Comparison of ENCODE assay signal across 9 cellular contexts in the genomic region with DNA sequence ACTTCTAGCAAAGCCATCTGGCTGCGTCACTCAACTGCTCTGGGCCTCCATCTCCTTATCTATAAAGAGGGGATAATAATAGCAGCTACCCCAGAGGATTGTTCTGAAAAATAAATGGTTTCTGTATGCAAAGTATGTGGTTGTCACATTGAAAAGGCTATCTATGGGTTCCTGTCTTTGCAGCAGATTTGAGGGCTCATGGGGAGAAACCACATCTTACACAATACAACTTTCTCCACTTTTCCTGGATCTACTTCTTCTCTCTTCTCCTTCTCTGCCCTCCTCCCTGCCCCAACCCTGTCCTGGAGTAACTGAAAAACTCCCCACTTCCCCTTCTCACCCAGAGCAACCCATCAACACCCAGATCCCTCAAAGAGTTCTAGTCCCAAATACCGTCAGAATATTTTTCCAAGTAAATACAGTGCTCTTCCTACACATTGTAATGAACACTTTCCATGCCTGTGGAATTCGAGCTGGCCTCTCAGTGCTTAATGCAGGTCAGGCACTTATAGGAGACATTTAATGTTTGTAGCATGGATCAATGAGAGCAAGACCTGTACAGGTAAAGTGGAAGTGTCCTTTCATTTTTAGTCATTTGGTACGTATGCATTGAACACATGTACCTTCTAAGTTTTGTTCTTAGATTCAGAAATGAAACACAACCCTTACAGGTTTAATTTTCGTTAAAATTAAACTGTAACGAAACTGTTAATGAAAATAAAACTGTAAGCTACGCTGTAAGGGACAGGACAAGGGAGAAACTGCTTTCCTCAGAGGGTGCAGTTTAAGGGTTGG.
DNase-seq lines count a peak whose midpoint lies in the region; ATAC-seq and TF ChIP-seq lines count a peak whose summit lies in the region.
"Had no signal": no experiment of that assay in that cellular context is flagged by ENCODE, and none has a peak within 500 bp of the region (broad histone marks: within the 10 kb centered on the region; RNA-seq: fewer than 3 reads in every experiment).

No MANE protein-coding gene starts in this region.

- DNase-seq in GM10248 (ENCODE audit: extremely low spot score) (peak; percentile 15), activated B cell treated with CpG ODN at 0.5 μM for 24 hours (no peak), NCI-H2196 (lab: John Stamatoyannopoulos, UW; ENCODE audit: unreplicated experiment) (no peak), G401 (ENCODE audit: low spot score) (no peak), NCI-H524 treated with DMSO at 0.1 percent for 48 hours (lab: John Stamatoyannopoulos, UW) (no peak), osteocyte (ENCODE audit: extremely low spot score, unreplicated experiment) (no peak)

- in situ Hi-C loops in G401 (cut with HindIII; ENCODE audit: low sequenced_read_pairs): no loop called here

- peaks cover 11% of the 10 kb centered on the region for H3K9me3 Mint-ChIP-seq in activated B cell treated with CpG ODN at 0.5 μM for 24 hours
- H3K9me3 Mint-ChIP-seq in osteocyte (ENCODE audit: unreplicated experiment): peaks cover 4% of the 10 kb centered on the region

- intact Hi-C loops in activated B cell treated with CpG ODN at 0.5 μM for 24 hours (cut with micrococcal nuclease): no loop called here

- H3K27ac Mint-ChIP-seq in activated B cell treated with CpG ODN at 0.5 μM for 24 hours (no peak overlapping the region), osteocyte (ENCODE audit: unreplicated experiment) (no peak overlapping the region)
- H3K27ac Mint-ChIP-seq: activated naive CD8-positive, alpha-beta T cell had no signal

- no peaks in the 10 kb centered on the region for H3K36me3 Mint-ChIP-seq in activated B cell treated with CpG ODN at 0.5 μM for 24 hours (ENCODE audit: low read depth)
- H3K36me3 Mint-ChIP-seq in osteocyte (ENCODE audit: unreplicated experiment): peaks cover 32% of the 10 kb centered on the region

- H3K4me3 Mint-ChIP-seq in activated B cell treated with CpG ODN at 0.5 μM for 24 hours: no peak overlapping the region
- no peak overlapping the region for H3K4me3 Mint-ChIP-seq in osteocyte (ENCODE audit: unreplicated experiment)
- H3K4me3 Mint-ChIP-seq: activated naive CD8-positive, alpha-beta T cell had no signal

- CTCF ChIA-PET in GM10248 (lab: Yijun Ruan, JAX): no interaction called here
- CTCF ChIA-PET in activated B cell treated with CpG ODN at 0.5 μM for 24 hours (lab: Charles Lee): no interaction called here

- TF ChIP-seq CTCF in GM10248 (IDR thresholded peaks at IDR 0.05; ENCODE audit: control extremely low read depth, extremely low read depth, low read depth, missing control alignments) (no peak), activated B cell treated with CpG ODN at 0.5 μM for 24 hours (IDR thresholded peaks at IDR 0.05) (no peak), osteocyte (IDR thresholded peaks at IDR 0.05) (no peak)

- H3K27me3 Mint-ChIP-seq in activated B cell treated with CpG ODN at 0.5 μM for 24 hours: peaks cover 53% of the 10 kb centered on the region
- H3K27me3 Mint-ChIP-seq in osteocyte (ENCODE audit: unreplicated experiment): no peaks in the 10 kb centered on the region
- H3K27me3 Mint-ChIP-seq: activated naive CD8-positive, alpha-beta T cell had no signal

- H3K4me1 Mint-ChIP-seq in activated B cell treated with CpG ODN at 0.5 μM for 24 hours (peaks cover 15% of the 10 kb centered on the region), osteocyte (ENCODE audit: unreplicated experiment) (peaks cover 35% of the 10 kb centered on the region)

- ATAC-seq in GM19455 (IDR thresholded peaks at IDR 0.05; ENCODE audit: unreplicated experiment): peak; percentile 89
- ATAC-seq in HG03159 (IDR thresholded peaks at IDR 0.05; ENCODE audit: unreplicated experiment): peak; percentile 83
- peak; percentile 18 for ATAC-seq in activated B cell treated with CpG ODN at 0.5 μM for 24 hours (ENCODE audit: low read depth)

- POLR2A ChIA-PET in GM10248 (lab: Yijun Ruan, JAX) (no interaction called here), activated B cell treated with CpG ODN at 0.5 μM for 24 hours (lab: Charles Lee) (no interaction called here)

Comparison
In these comparisons a context has a peak if more than half of its experiments do, and no peak if none do; other contexts are left out.
1. ATAC-seq: peak in every context shown above with its lines; median percentile 89 in GM19455; 83 in HG03159; 18 in activated B cell treated with CpG ODN at 0.5 μM for 24 hours.